23 cellular contexts compared by ENCODE assay signal in the genomic region with DNA sequence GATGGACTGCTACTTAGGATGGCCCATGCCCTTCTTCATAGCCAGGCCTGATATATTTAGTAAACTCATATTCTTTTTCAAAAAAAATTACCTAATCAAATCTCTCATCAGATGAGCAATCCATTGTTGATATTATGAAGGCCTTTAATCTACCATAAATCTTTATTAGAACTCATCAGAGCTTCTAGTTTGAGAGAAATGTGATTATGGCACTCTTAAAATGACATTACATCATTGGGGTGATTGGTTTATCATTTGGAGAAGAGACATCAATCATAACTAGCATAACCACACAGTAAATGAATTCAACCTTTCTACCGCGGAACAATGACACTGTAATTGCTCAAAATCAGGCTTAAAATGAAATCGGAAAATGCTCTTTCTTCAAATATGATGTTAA.
"Had no signal": no experiment of that assay in that cellular context is flagged by ENCODE, and none has a peak within 500 bp of the region (broad histone marks: within the 10 kb centered on the region; RNA-seq: fewer than 3 reads in every experiment).

No MANE protein-coding gene starts in this region.

- H3K4me3 ChIP-seq: colonic mucosa, esophagus squamous epithelium, gastrocnemius medialis, heart right ventricle, left lung, lower lobe of right lung, mucosa of descending colon had no signal

- H3K27ac ChIP-seq: colonic mucosa, epithelial cell of prostate, esophagus squamous epithelium, gastrocnemius medialis, heart right ventricle, left lung, lower lobe of right lung had no signal

- H3K27me3 ChIP-seq: colonic mucosa, esophagus squamous epithelium, gastrocnemius medialis, heart right ventricle, left lung had no signal

- H3K9me3 ChIP-seq: colonic mucosa, esophagus squamous epithelium, gastrocnemius medialis, heart right ventricle, left lung, lower lobe of right lung, mucosa of descending colon had no signal

- H3K4me1 ChIP-seq: colonic mucosa, esophagus squamous epithelium, gastrocnemius medialis, heart right ventricle, left lung, lower lobe of right lung had no signal

- ATAC-seq: effector memory CD8-positive, alpha-beta T cell; esophagus mucosa; gastrocnemius medialis; heart right ventricle; left cardiac atrium; left lung; left ventricle myocardium superior; lower lobe of right lung; mucosa of descending colon had no signal

- H3K36me3 ChIP-seq: colonic mucosa, esophagus squamous epithelium, gastrocnemius medialis, heart right ventricle, left lung, lower lobe of right lung had no signal

- DNase-seq: colonic mucosa; cortex of kidney; effector CD8-positive, alpha-beta T cell; effector memory CD8-positive, alpha-beta T cell; endodermal cell; erythroblast; esophagus squamous epithelium; foreskin fibroblast; foreskin melanocyte; gastrocnemius medialis; glutamatergic neuron; head of caudate nucleus; heart right ventricle; hippocampal formation; left cardiac atrium; left lung; left ventricle myocardium superior; lower lobe of right lung; mesenchymal stem cell; mucosa of descending colon; naive B cell had no signal
